ENCODE assay signal across 7 cellular contexts in the genomic region with DNA sequence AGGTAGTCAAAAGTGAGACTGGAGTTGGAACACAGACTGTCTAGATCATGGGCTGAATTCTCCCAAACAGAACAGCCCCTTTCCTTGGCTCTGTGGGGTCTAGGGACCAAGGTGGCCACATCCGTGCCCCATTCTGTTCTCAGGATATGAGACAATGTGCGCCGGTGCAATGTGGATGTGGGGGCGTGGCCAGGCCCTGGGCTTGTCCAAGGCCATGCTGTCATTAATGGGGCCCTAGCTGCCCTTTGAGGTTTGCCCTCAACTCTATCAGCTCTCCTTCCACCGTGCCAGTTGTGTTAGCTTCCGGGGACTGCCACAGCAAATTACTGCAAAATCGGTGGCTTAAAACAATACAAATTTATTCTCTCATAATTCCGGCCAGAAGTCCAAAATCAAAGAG.
"Had no signal": no experiment of that assay in that cellular context is flagged by ENCODE, and none has a peak within 500 bp of the region (broad histone marks: within the 10 kb centered on the region; RNA-seq: fewer than 3 reads in every experiment).

No MANE protein-coding gene starts in this region.

- FAIRE-seq: HepG2 had no signal

- H3K9ac ChIP-seq: GM23248 had no signal

- H3K9me3 ChIP-seq: HAP-1 had no signal

- H3K36me3 ChIP-seq: HAP-1 had no signal

- DNase-seq: GM23248, GOT3, H7, HFFc6 had no signal

- H2AFZ ChIP-seq: GM23248 had no signal

- H3K27ac ChIP-seq: GM23248, HL-60 had no signal

- H3K4me3 ChIP-seq: GM23248, HAP-1 had no signal

- H3K4me1 ChIP-seq: HAP-1 had no signal
